21 cellular contexts compared by ENCODE assay signal in genomic region chr20:34743039-34743438, GRCh38.
"Had no signal": no experiment of that assay in that cellular context is flagged by ENCODE, and none has a peak within 500 bp of the region (broad histone marks: within the 10 kb centered on the region; RNA-seq: fewer than 3 reads in every experiment).

No MANE protein-coding gene starts in this region.

- H3K9me3 ChIP-seq: esophagus squamous epithelium, gastroesophageal sphincter, mucosa of descending colon, ovary, right atrium auricular region, thoracic aorta, transverse colon had no signal

- H3K36me3 ChIP-seq: ovary had no signal

- H3K4me3 ChIP-seq: esophagus squamous epithelium, gastroesophageal sphincter, mucosa of descending colon, ovary, right atrium auricular region, thoracic aorta, transverse colon had no signal

- H3K4me1 Mint-ChIP-seq: neural crest cell had no signal

- H3K27me3 Mint-ChIP-seq: dendritic cell treated with granulocyte-macrophage colony-stimulating factor and Interleukin-4, amounts not matched to agents 40 ng/mL and 50 ng/mL, for 4 days; effector memory CD8-positive, alpha-beta T cell; stimulated activated naive CD8-positive, alpha-beta T cell treated with anti-CD3 and anti-CD28 coated beads, Interleukin-15, Interleukin-2, amounts not matched to agents 100 ng/mL and 50 ng/mL, for 24 hours had no signal

- H3K27ac ChIP-seq: epithelial cell of prostate, esophagus squamous epithelium, gastroesophageal sphincter, ovary, right atrium auricular region, thoracic aorta, transverse colon had no signal

- H3K9me3 Mint-ChIP-seq: dendritic cell treated with granulocyte-macrophage colony-stimulating factor and Interleukin-4, amounts not matched to agents 40 ng/mL and 50 ng/mL, for 4 days; effector memory CD8-positive, alpha-beta T cell; natural killer cell; neural crest cell; stimulated activated naive CD8-positive, alpha-beta T cell treated with anti-CD3 and anti-CD28 coated beads, Interleukin-15, Interleukin-2, amounts not matched to agents 100 ng/mL and 50 ng/mL, for 24 hours had no signal

- DNase-seq: effector memory CD8-positive, alpha-beta T cell; esophagus squamous epithelium; foreskin fibroblast; glutamatergic neuron; islet precursor cell; mammary epithelial cell; mucosa of descending colon; natural killer cell; nucleus accumbens; ovary; small intestine; stimulated activated CD4-positive, alpha-beta T cell treated with anti-CD3 and anti-CD28 coated beads, Interleukin-12 subunit alpha, Interleukin-12 subunit beta, amount 100 ng/mL, for 4 hours; transverse colon had no signal

- H3K4me3 Mint-ChIP-seq: dendritic cell treated with granulocyte-macrophage colony-stimulating factor and Interleukin-4, amounts not matched to agents 40 ng/mL and 50 ng/mL, for 4 days; effector memory CD8-positive, alpha-beta T cell; natural killer cell; neural crest cell; stimulated activated naive CD8-positive, alpha-beta T cell treated with anti-CD3 and anti-CD28 coated beads, Interleukin-15, Interleukin-2, amounts not matched to agents 100 ng/mL and 50 ng/mL, for 24 hours had no signal

- H3K27me3 ChIP-seq: esophagus squamous epithelium, gastroesophageal sphincter, ovary, right atrium auricular region, transverse colon had no signal

- H3K4me1 ChIP-seq: esophagus squamous epithelium, transverse colon had no signal

- ATAC-seq: effector memory CD8-positive, alpha-beta T cell; gastroesophageal sphincter; left lobe of liver; mucosa of descending colon had no signal

- H3K27ac Mint-ChIP-seq: dendritic cell treated with granulocyte-macrophage colony-stimulating factor and Interleukin-4, amounts not matched to agents 40 ng/mL and 50 ng/mL, for 4 days; stimulated activated naive CD8-positive, alpha-beta T cell treated with anti-CD3 and anti-CD28 coated beads, Interleukin-15, Interleukin-2, amounts not matched to agents 100 ng/mL and 50 ng/mL, for 24 hours had no signal
